21 cellular contexts compared by ENCODE assay signal in genomic region chr9:90013778-90014177, GRCh38.
DNase-seq lines count a peak whose midpoint lies in the region; ATAC-seq and TF ChIP-seq lines count a peak whose summit lies in the region.
"Had no signal": no experiment of that assay in that cellular context is flagged by ENCODE, and none has a peak within 500 bp of the region (broad histone marks: within the 10 kb centered on the region; RNA-seq: fewer than 3 reads in every experiment).

No MANE protein-coding gene starts in this region.

- TF ChIP-seq CTCF in MCF 10A (IDR thresholded peaks at IDR 0.05; ENCODE audit: unreplicated experiment): no peak
- no peak for TF ChIP-seq CTCF in mammary epithelial cell (conservative IDR thresholded peaks at IDR 0.05 in 1 of 2, IDR thresholded peaks at IDR 0.05 in 1 of 2; ENCODE audit: extremely low read depth in 1 of 2, insufficient read depth in 1 of 2, low read depth in 1 of 2, low read length in 2 of 2)
- no peak for TF ChIP-seq CTCF in CD8-positive, alpha-beta T cell (IDR thresholded peaks at IDR 0.05)
- no peak for TF ChIP-seq CTCF in coronary artery (IDR thresholded peaks at IDR 0.05)
- TF ChIP-seq CTCF in suprapubic skin (IDR thresholded peaks at IDR 0.05): no peak

- CTCF ChIA-PET in MCF 10A (lab: Yijun Ruan, JAX) (interaction anchor here (3.0 kb wide), 1 partner anchor 411 kb away, joined by 10 read pairs; no protein-coding TSS in a partner anchor), mammary epithelial cell (lab: Charles Lee; ENCODE audit: low non-redundant PET) (no interaction called here)
- CTCF ChIA-PET in CD8-positive, alpha-beta T cell (lab: Charles Lee): no interaction called here

- intact Hi-C loops in MCF 10A (cut with micrococcal nuclease): no loop called here
- intact Hi-C loops in mammary epithelial cell (cut with micrococcal nuclease): no loop called here
- intact Hi-C loops in CD8-positive, alpha-beta T cell (cut with DNase I, micrococcal nuclease): no loop called here

- DNase-seq in MCF 10A (ENCODE audit: unreplicated experiment) (no peak), mammary epithelial cell (no peak), coronary artery (ENCODE audit: low spot score) (peak; percentile 52), suprapubic skin (ENCODE audit: low spot score in 2 of 2) (peak in 1 of 2 donors; percentile 69), retina (no peak)
- DNase-seq in CD8-positive, alpha-beta T cell: no peak
- no peak for DNase-seq in activated naive CD4-positive, alpha-beta T cell (lab: John Stamatoyannopoulos, UW)
- DNase-seq: AML-193; CD4-positive, alpha-beta T cell; CD8-positive, alpha-beta memory T cell; DMS 273 treated with DMSO at 0.1 percent for 48 hours; DMS153; DND-41; EL; GDM1 had no signal

- POLR2A ChIA-PET in MCF 10A (lab: Yijun Ruan, JAX): interaction anchor here (1.1 to 1.8 kb wide), 3 partner anchors 10 to 14 kb away, joined by 3 to 5 read pairs (median 4); no protein-coding TSS in a partner anchor
- POLR2A ChIA-PET in CD8-positive, alpha-beta T cell (lab: Charles Lee): no interaction called here

- no peak overlapping the region for H2AFZ ChIP-seq in mammary epithelial cell (ENCODE audit: low read depth, low read length)

- peaks cover 11% of the 10 kb centered on the region for H3K4me1 ChIP-seq in mammary epithelial cell (ENCODE audit: insufficient read depth, low read length)
- no peaks in the 10 kb centered on the region for H3K4me1 ChIP-seq in CD8-positive, alpha-beta T cell (ENCODE audit: insufficient read depth, low read length)
- H3K4me1 ChIP-seq in suprapubic skin: peaks cover 13% of the 10 kb centered on the region
- H3K4me1 ChIP-seq: A549 had no signal

- peaks cover 15% of the 10 kb centered on the region for H3K4me1 Mint-ChIP-seq in MCF 10A (ENCODE audit: insufficient read depth, unreplicated experiment)
- no peaks in the 10 kb centered on the region for H3K4me1 Mint-ChIP-seq in CD8-positive, alpha-beta T cell (ENCODE audit: low read depth)
- H3K4me1 Mint-ChIP-seq: CD8-positive, alpha-beta memory T cell had no signal

- H3K27ac Mint-ChIP-seq in MCF 10A (ENCODE audit: low read depth, unreplicated experiment): peak overlapping the region; percentile 20
- peak overlapping the region; percentile 30 for H3K27ac Mint-ChIP-seq in CD8-positive, alpha-beta T cell
- H3K27ac Mint-ChIP-seq: B cell; CD4-positive, alpha-beta T cell; CD8-positive, alpha-beta memory T cell had no signal

- in situ Hi-C loops in mammary epithelial cell (cut with MboI; ENCODE audit: low sequenced_read_pairs in 2 of 2): no loop called here

- no peak for TF ChIP-seq EP300 in suprapubic skin (IDR thresholded peaks at IDR 0.05)

- H3K9me3 ChIP-seq in mammary epithelial cell (replicated peaks; ENCODE audit: insufficient read depth, low read length): no peaks in the 10 kb centered on the region
- no peaks in the 10 kb centered on the region for H3K9me3 ChIP-seq in CD8-positive, alpha-beta T cell (ENCODE audit: low read length)
- no peaks in the 10 kb centered on the region for H3K9me3 ChIP-seq in suprapubic skin
- H3K9me3 ChIP-seq: A549 had no signal

- no peaks in the 10 kb centered on the region for H4K20me1 ChIP-seq in mammary epithelial cell (ENCODE audit: insufficient read depth, low read length)
- H4K20me1 ChIP-seq: BLaER1 treated with 17β-estradiol and CSF1 and Interleukin-3, amounts not matched to agents 10 nM and 100 nM had no signal

- no peak overlapping the region for H3K4me2 ChIP-seq in mammary epithelial cell (ENCODE audit: insufficient read depth, low read depth, low read length)
- H3K4me2 ChIP-seq: A549; BLaER1 treated with 17β-estradiol and CSF1 and Interleukin-3, amounts not matched to agents 10 nM and 100 nM had no signal

- H3K27me3 Mint-ChIP-seq in MCF 10A (ENCODE audit: insufficient read depth, unreplicated experiment): no peaks in the 10 kb centered on the region
- peaks cover 5% of the 10 kb centered on the region for H3K27me3 Mint-ChIP-seq in CD8-positive, alpha-beta T cell (ENCODE audit: low read depth)
- H3K27me3 Mint-ChIP-seq: B cell; CD4-positive, alpha-beta T cell had no signal

- H3K4me3 Mint-ChIP-seq in MCF 10A (ENCODE audit: unreplicated experiment): no peak overlapping the region
- H3K4me3 Mint-ChIP-seq in CD8-positive, alpha-beta T cell: no peak overlapping the region
- H3K4me3 Mint-ChIP-seq: B cell; CD4-positive, alpha-beta T cell; CD8-positive, alpha-beta memory T cell had no signal

- dilution Hi-C loops in mammary epithelial cell (cut with HindIII; ENCODE audit: low sequenced_read_pairs): no loop called here

- TF ChIP-seq POLR2A in suprapubic skin (IDR thresholded peaks at IDR 0.05): no peak

- no TSS peak for BruUV-seq in MCF 10A (replicated peaks; lab: Mats Ljungman, UMichigan)
- BruUV-seq in mammary epithelial cell (replicated peaks; lab: Mats Ljungman, UMichigan): no TSS peak

- H3K36me3 ChIP-seq in mammary epithelial cell (ENCODE audit: insufficient read depth, low read length): no peaks in the 10 kb centered on the region
- no peaks in the 10 kb centered on the region for H3K36me3 ChIP-seq in CD8-positive, alpha-beta T cell (ENCODE audit: insufficient read depth, low read length)
- no peaks in the 10 kb centered on the region for H3K36me3 ChIP-seq in suprapubic skin
- H3K36me3 ChIP-seq: BLaER1 treated with 17β-estradiol and CSF1 and Interleukin-3, amounts not matched to agents 10 nM and 100 nM had no signal

- H3K27me3 ChIP-seq in mammary epithelial cell (ENCODE audit: insufficient read depth, low read length) (no peaks in the 10 kb centered on the region), suprapubic skin (no peaks in the 10 kb centered on the region)
- H3K27me3 ChIP-seq in CD8-positive, alpha-beta T cell (ENCODE audit: insufficient read depth, low read length): no peaks in the 10 kb centered on the region
- H3K27me3 ChIP-seq: BLaER1 treated with 17β-estradiol and CSF1 and Interleukin-3, amounts not matched to agents 10 nM and 100 nM had no signal

- no peak overlapping the region for H3K9ac ChIP-seq in mammary epithelial cell (ENCODE audit: insufficient read depth, low read length)
- H3K9ac ChIP-seq: BLaER1 treated with 17β-estradiol and CSF1 and Interleukin-3, amounts not matched to agents 10 nM and 100 nM had no signal

- WGBS in mammary epithelial cell (ENCODE audit: low coverage, missing lambda C conversion rate): 85% methylated on average over 8 of the region's 8 CpGs
- 85% methylated on average over 8 of the region's 8 CpGs for WGBS in suprapubic skin

- no peaks in the 10 kb centered on the region for H3K36me3 Mint-ChIP-seq in MCF 10A (ENCODE audit: insufficient read depth, unreplicated experiment)
- H3K36me3 Mint-ChIP-seq in CD8-positive, alpha-beta T cell: no peaks in the 10 kb centered on the region
- H3K36me3 Mint-ChIP-seq: CD8-positive, alpha-beta memory T cell had no signal

- no peaks in the 10 kb centered on the region for H3K9me3 Mint-ChIP-seq in MCF 10A (ENCODE audit: unreplicated experiment)
- no peaks in the 10 kb centered on the region for H3K9me3 Mint-ChIP-seq in CD8-positive, alpha-beta T cell
- H3K9me3 Mint-ChIP-seq: CD4-positive, alpha-beta T cell had no signal

- ATAC-seq in CD8-positive, alpha-beta T cell: no peak
- ATAC-seq: A549, GM12878 had no signal

- H3K4me3 ChIP-seq in mammary epithelial cell (replicated peaks in 1 of 3; ENCODE audit: insufficient read depth in 1 of 3, low read depth in 2 of 3, low read length in 3 of 3): no peak overlapping the region
- H3K4me3 ChIP-seq in CD8-positive, alpha-beta T cell (ENCODE audit: low read depth, low read length): no peak overlapping the region
- H3K4me3 ChIP-seq in coronary artery: no peak overlapping the region
- no peak overlapping the region for H3K4me3 ChIP-seq in suprapubic skin
- H3K4me3 ChIP-seq: A549; BLaER1 treated with 17β-estradiol and CSF1 and Interleukin-3, amounts not matched to agents 10 nM and 100 nM; GM12878 had no signal

- H3K27ac ChIP-seq in mammary epithelial cell (ENCODE audit: insufficient read depth, low read depth, low read length): no peak overlapping the region
- H3K27ac ChIP-seq in CD8-positive, alpha-beta T cell (ENCODE audit: low read depth, low read length): no peak overlapping the region
- H3K27ac ChIP-seq in coronary artery: no peak overlapping the region
- H3K27ac ChIP-seq in suprapubic skin: peak overlapping the region; percentile 55
- H3K27ac ChIP-seq: 22Rv1; A549; BLaER1 treated with 17β-estradiol and CSF1 and Interleukin-3, amounts not matched to agents 10 nM and 100 nM; C4-2B had no signal

- H3K79me2 ChIP-seq in mammary epithelial cell (ENCODE audit: insufficient read depth, low read length): no peaks in the 10 kb centered on the region
